Comparison of ENCODE assay signal across 16 cellular contexts in the genomic region with DNA sequence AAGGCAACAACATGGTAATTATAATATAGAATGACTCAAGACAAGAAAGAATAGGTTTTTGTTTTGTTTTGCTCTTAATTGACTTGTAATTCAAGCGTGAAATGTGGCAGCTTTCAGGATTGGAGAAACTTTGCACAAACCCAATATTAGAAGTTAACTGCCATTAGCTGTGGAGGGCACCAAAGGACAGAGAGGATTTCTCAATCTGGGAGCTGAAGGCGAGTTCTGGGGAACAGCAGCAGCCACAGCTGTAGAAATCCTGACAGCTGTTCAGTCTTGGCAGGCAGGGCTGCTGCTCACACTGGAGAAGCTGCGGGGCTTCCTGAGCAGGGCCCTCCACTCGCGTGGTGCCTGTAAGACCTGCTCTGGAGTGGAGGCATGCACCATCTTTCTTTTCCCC. TPM values are rescaled to one million over a fixed set of nuclear protein-coding genes. Genes with fewer than 3 reads are reported as not detected.
DNase-seq lines count a peak whose midpoint lies in the region; ATAC-seq lines count a peak whose summit lies in the region.
"Had no signal": no experiment of that assay in that cellular context is flagged by ENCODE, and none has a peak within 500 bp of the region (broad histone marks: within the 10 kb centered on the region; RNA-seq: fewer than 3 reads in every experiment).

No MANE protein-coding gene starts in this region.

- DNase-seq in AG08395 (ENCODE audit: low spot score) (peak; percentile 13), NCI-H1105 treated with DMSO at 0.1 percent for 48 hours (lab: John Stamatoyannopoulos, UW) (peak; percentile 33), globus pallidus (ENCODE audit: low spot score) (peak; percentile 86), pons (ENCODE audit: low spot score) (peak; percentile 86), 8988T (no peak), A172 (ENCODE audit: low spot score) (no peak), H4 (ENCODE audit: low spot score) (no peak)
- DNase-seq: activated gamma-delta T cell treated with Interleukin-2 at 50 U/mL for 16 hours; AML-193; foreskin keratinocyte; NCI-H1436; stimulated activated CD4-positive, alpha-beta T cell treated with anti-CD3 and anti-CD28 coated beads, Interleukin-2, amount 100 ng/mL, for 48 hours; SW 1271 had no signal

- ATAC-seq in GM18870 (IDR thresholded peaks at IDR 0.05; ENCODE audit: unreplicated experiment): no peak
- ATAC-seq: mucosa of descending colon, PC-3 had no signal

RNA-seq across cellular contexts. Expression of a gene that starts 33.2 kb away (rescaled TPM):
- total RNA-seq in A172 (2014; rRNA removed; shearing (Covaris generic)): 0.43 and 43.0 TPM in 2 replicates
- 3.2 and 3.4 TPM in 2 replicates for total RNA-seq in H4 (2014; rRNA removed; shearing (Covaris generic))

Comparison
In these comparisons a context has a peak if more than half of its experiments do, and no peak if none do; other contexts are left out.
1. DNase-seq: peak in AG08395 (single experiment), NCI-H1105 treated with DMSO at 0.1 percent for 48 hours (single experiment), globus pallidus (single experiment) and pons (single experiment); none in 8988T (single experiment), A172 (single experiment) and H4 (single experiment).